Comparison of ENCODE assay signal across 8 cellular contexts in genomic region chr18:80148316-80149199, GRCh38. TPM values are rescaled to one million over a fixed set of nuclear protein-coding genes. Genes with fewer than 3 reads are reported as not detected.
DNase-seq lines count a peak whose midpoint lies in the region; ATAC-seq, FAIRE-seq and TF ChIP-seq lines count a peak whose summit lies in the region.

No MANE protein-coding gene starts in this region.

- CTCF ChIA-PET in GM12878 (lab: Yijun Ruan, JAX), result interaction anchor here (1.8 kb wide), 1 partner anchor 10 kb away, joined by 6 read pairs; no protein-coding TSS in a partner anchor

- SMC1A ChIA-PET in GM12878 (lab: Charles Lee; ENCODE audit: uncharacterized antibody, unreplicated experiment), result interaction anchor here (1.0 kb wide), 1 partner anchor 20 kb away, joined by 3 read pairs; no protein-coding TSS in a partner anchor

- H3K9me3 ChIP-seq in DOHH2 (ENCODE audit: control insufficient read depth, insufficient read depth, low read length), result no peaks in the 10 kb centered on the region
- no peaks in the 10 kb centered on the region for H3K9me3 ChIP-seq in GM12878 (replicated peaks; ENCODE audit: control insufficient read depth, insufficient read depth, low read length)
- no peaks in the 10 kb centered on the region for H3K9me3 ChIP-seq in liver (ENCODE audit: control insufficient read depth in 4 of 4, low read length in 3 of 4)
- no peaks in the 10 kb centered on the region for H3K9me3 ChIP-seq in uterus
- no peaks in the 10 kb centered on the region for H3K9me3 ChIP-seq in BE2C

- TF ChIP-seq CTCF in DOHH2 (IDR thresholded peaks at IDR 0.05; ENCODE audit: low read depth, low read length, poor library complexity, severe bottlenecking), result no peak
- TF ChIP-seq CTCF in GM12878 (IDR thresholded peaks at IDR 0.05 in 2 of 3, conservative IDR thresholded peaks at IDR 0.05 in 1 of 3; ENCODE audit: control insufficient read depth in 2 of 3, extremely low read depth in 1 of 3, insufficient read depth in 1 of 3, low read depth in 3 of 3, low read length in 3 of 3), result no peak
- TF ChIP-seq CTCF in liver (IDR thresholded peaks at IDR 0.05; ENCODE audit: low read depth, low read length, missing input control), result no peak
- TF ChIP-seq CTCF in uterus (IDR thresholded peaks at IDR 0.05), result no peak
- TF ChIP-seq CTCF in BE2C (IDR thresholded peaks at IDR 0.05; ENCODE audit: low read depth, low read length), result no peak

- H3K27ac ChIP-seq in DOHH2 (ENCODE audit: low read depth, low read length), result no peak overlapping the region
- no peak overlapping the region for H3K27ac ChIP-seq in GM12878 (ENCODE audit: control insufficient read depth, insufficient read depth)
- H3K27ac ChIP-seq in liver (ENCODE audit: low read depth in 1 of 2, low read length in 2 of 2), result peak overlapping the region; percentile 26 to 61
- peak overlapping the region; percentile 25 to 54 for H3K27ac ChIP-seq in uterus

- no peaks in the 10 kb centered on the region for H3K36me3 ChIP-seq in DOHH2 (ENCODE audit: control insufficient read depth, low read length)
- no peaks in the 10 kb centered on the region for H3K36me3 ChIP-seq in GM12878 (ENCODE audit: control insufficient read depth in 2 of 2, insufficient read depth in 2 of 2, low read length in 1 of 2)
- H3K36me3 ChIP-seq in liver (ENCODE audit: control insufficient read depth in 4 of 4, insufficient read depth in 3 of 4, low read depth in 1 of 4, low read length in 3 of 4), result no peaks in the 10 kb centered on the region
- no peaks in the 10 kb centered on the region for H3K36me3 ChIP-seq in uterus
- no peaks in the 10 kb centered on the region for H3K36me3 ChIP-seq in BE2C

- no peak for TF ChIP-seq EP300 in GM12878 (IDR thresholded peaks at IDR 0.05; ENCODE audit: borderline replicate concordance in 1 of 2, control insufficient read depth in 1 of 2, low read depth in 2 of 2, low read length in 2 of 2)

- POLR2A ChIA-PET in GM12878 (lab: Charles Lee), result interaction anchor here (1.0 kb wide), 1 partner anchor 185 kb away, joined by 3 read pairs; no protein-coding TSS in a partner anchor

- H2AFZ ChIP-seq in GM12878 (ENCODE audit: control insufficient read depth, low read depth, low read length), result peak overlapping the region; percentile 62; the same call in 1 of the 2 replicates

- no peaks in the 10 kb centered on the region for H3K79me2 ChIP-seq in DOHH2 (ENCODE audit: control insufficient read depth, low read length)
- H3K79me2 ChIP-seq in GM12878 (ENCODE audit: control insufficient read depth, insufficient read depth, low read length), result no peaks in the 10 kb centered on the region; the same call in 1 of the 2 replicates

- H4K20me1 ChIP-seq in DOHH2 (ENCODE audit: control insufficient read depth, insufficient read depth, low read depth, low read length) (no peaks in the 10 kb centered on the region), GM12878 (ENCODE audit: control insufficient read depth, insufficient read depth) (no peaks in the 10 kb centered on the region)

- BruUV-seq in GM12878 (replicated peaks; lab: Mats Ljungman, UMichigan), result no TSS peak

- in situ Hi-C loops in GM12878 (cut with MboI), result no loop called here

- FAIRE-seq in GM12878 (lab: Jason Lieb, UNC), result no peak

- H3K4me3 ChIP-seq in DOHH2 (ENCODE audit: low read length), result peak overlapping the region; percentile 73
- peak overlapping the region; percentile 72 for H3K4me3 ChIP-seq in GM12878
- peak overlapping the region; percentile 50 to 66 (median 61) for H3K4me3 ChIP-seq in liver (ENCODE audit: low read depth in 1 of 3, low read length in 3 of 3)
- peak overlapping the region; percentile 36 to 61 for H3K4me3 ChIP-seq in uterus
- no peak overlapping the region for H3K4me3 ChIP-seq in BE2C (ENCODE audit: low read depth, low read length)

- no peaks in the 10 kb centered on the region for H3F3A ChIP-seq in DOHH2 (ENCODE audit: control insufficient read depth, insufficient read depth)

- H3K4me2 ChIP-seq in DOHH2 (ENCODE audit: low read length), result peak overlapping the region; percentile 62
- peak overlapping the region; percentile 32 for H3K4me2 ChIP-seq in GM12878 (ENCODE audit: control insufficient read depth, insufficient read depth)

- TF ChIP-seq POLR2A in GM12878 (IDR thresholded peaks at IDR 0.05; ENCODE audit: low read depth, low read length) (no peak), uterus (IDR thresholded peaks at IDR 0.05) (no peak)

- no peak for DNase-seq in GM12878 (ENCODE audit: low read depth, low spot score)
- DNase-seq in uterus, result no peak
- no peak for DNase-seq in activated CD4-positive, CD25-positive, alpha-beta regulatory T cell (lab: John Stamatoyannopoulos, UW)
- no peak for DNase-seq in BE2C
- no peak for DNase-seq in NCI-H748 treated with DMSO at 0.1 percent for 48 hours (lab: John Stamatoyannopoulos, UW)

- TF ChIP-seq RAD21 in GM12878 (IDR thresholded peaks at IDR 0.05; ENCODE audit: insufficient read depth, low read depth, low read length) (no peak), liver (IDR thresholded peaks at IDR 0.05) (no peak)

- H3K9ac ChIP-seq in GM12878 (ENCODE audit: control insufficient read depth, insufficient read depth, low read length) (peak overlapping the region; percentile 0; the same call in 1 of the 2 replicates), liver (ENCODE audit: low read depth in 1 of 2, low read length in 2 of 2) (peak overlapping the region in 1 of 2 donors; percentile 30)

- H3K9me2 ChIP-seq in DOHH2 (replicated peaks; ENCODE audit: control insufficient read depth, low read length), result no peaks in the 10 kb centered on the region

- H3K27me3 ChIP-seq in DOHH2 (ENCODE audit: control insufficient read depth, low read length) (no peaks in the 10 kb centered on the region), GM12878 (replicated peaks in 1 of 2; ENCODE audit: control insufficient read depth in 2 of 2, insufficient read depth in 2 of 2, low read length in 1 of 2) (no peaks in the 10 kb centered on the region), liver (ENCODE audit: control insufficient read depth in 4 of 4, insufficient read depth in 4 of 4, low read length in 3 of 4) (no peaks in the 10 kb centered on the region), uterus (no peaks in the 10 kb centered on the region), BE2C (no peaks in the 10 kb centered on the region)

- H3K4me1 ChIP-seq in DOHH2 (ENCODE audit: control insufficient read depth, low read length), result peaks cover 27% of the 10 kb centered on the region
- peaks cover 5% of the 10 kb centered on the region for H3K4me1 ChIP-seq in GM12878 (ENCODE audit: control insufficient read depth, insufficient read depth, low read length)
- peaks cover 0 to 27% (median 18%) of the 10 kb centered on the region in 4 donors for H3K4me1 ChIP-seq in liver (ENCODE audit: control insufficient read depth in 4 of 4, insufficient read depth in 4 of 4, low read length in 3 of 4)
- H3K4me1 ChIP-seq in uterus, result no peaks in the 10 kb centered on the region
- H3K4me1 ChIP-seq in BE2C, result no peaks in the 10 kb centered on the region

- RAD21 ChIA-PET in GM12878 (lab: Charles Lee; ENCODE audit: unreplicated experiment), result interaction anchor here (0.9 to 1.5 kb wide), 2 partner anchors 114 to 185 kb away, joined by 3 to 4 read pairs; no protein-coding TSS in a partner anchor

- intact Hi-C loops in GM12878 (cut with micrococcal nuclease; ENCODE audit: unreplicated experiment) (loop anchor here (5.0 to 10.0 kb wide), 2 partner anchors 116 to 464 kb away; partner anchors contain the start of gene RBFA), uterus (cut with DNase I; ENCODE audit: low total_unique reads) (no loop called here)

- 59% methylated on average over 34 of the region's 34 CpGs for WGBS in GM12878 (ENCODE audit: insufficient coverage, insufficient replicate concordance, low lambda C conversion rate, missing lambda C conversion rate)
- 56% methylated on average over 34 of the region's 34 CpGs for WGBS in liver

- peak; percentile 1 for ATAC-seq in HG03354 (IDR thresholded peaks at IDR 0.05; ENCODE audit: poor library complexity, severe bottlenecking, unreplicated experiment)
- ATAC-seq in GM12878, result no peak

TF ChIP-seq in GM12878, 131 proteins besides CTCF, POLR2A, EP300 and RAD21:
- TF ChIP-seq SPI1 (IDR thresholded peaks at IDR 0.05; ENCODE audit: borderline replicate concordance, insufficient read depth, low read depth, low read length) (peak; percentile 65), RUNX3 (IDR thresholded peaks at IDR 0.05; ENCODE audit: low read length) (0 out of 2 replicates have a peak, but pooled peaks have one; percentile 1), IKZF2 (IDR thresholded peaks at IDR 0.05) (peak in 1 of 2 experiments; percentile 8; a peak in 1 of 4 replicates), BHLHE40 (IDR thresholded peaks at IDR 0.05; ENCODE audit: borderline replicate concordance in 1 of 2, low read depth in 2 of 2, low read length in 1 of 2) (no peak)

TF ChIP-seq in liver, 16 proteins besides CTCF, POLR2A, EP300 and RAD21 (continues in another document):
- TF ChIP-seq SP1 (IDR thresholded peaks at IDR 0.05), result no peak

RNA-seq across cellular contexts. Expression of gene ADNP2, which starts 39.5 kb away (rescaled TPM):
- total RNA-seq in GM12878 (2013; cell fraction: nucleolus; rRNA removed), result 18.5 and 22.4 TPM in 2 replicates
- total RNA-seq in GM12878 (2014; rRNA removed) (18.0 and 18.6 TPM in 2 replicates), GM12878 (2014; rRNA removed; fragmentation: Illumina TruSeq; extraction: Trizol) (16.2 and 17.8 TPM in 2 replicates), GM12878 (2021) (25.1 and 26.7 TPM in 2 replicates), liver (1 to 10 TPM; 9.2 to 9.9 TPM), uterus (10 to 100 TPM in 2 of 4 donors, 1 to 10 TPM in 2; 6.2 to 24.0 (median 14.7) TPM)
- polyA plus RNA-seq in GM12878 (2011; ENCODE audit: low read depth), result 10.7 TPM
- polyA plus RNA-seq in GM12878 (2011; rRNA removed) (9.9 and 14.1 TPM in 2 replicates), GM12878 (2014; fragmentation: Illumina TruSeq; extraction: Trizol) (18.2 and 20.0 TPM in 2 replicates), GM12878 (2014; fragmentation: Nextera tagmentation; extraction: Ambion mirVana) (10 to 100 TPM in 1 of 2 experiments, 1 to 10 TPM in 1; 6.9 to 13.1 TPM), GM12878 (2014; rRNA removed) (12.8 and 13.0 TPM in 2 replicates), GM12878 (2016; fragmentation: Nextera tagmentation; extraction: Ambion mirVana) (1 to 10 TPM; 3.7 to 9.3 TPM), liver (1 to 10 TPM; 2.7 to 3.5 TPM)
- polyA plus RNA-seq in GM12878 (2011; cell fraction: cytosol; rRNA removed), result 9.0 and 10.5 TPM in 2 replicates
- 7.1 and 9.9 TPM in 2 replicates for polyA plus RNA-seq in GM12878 (2011; cell fraction: nucleus; rRNA removed)
- polyA plus RNA-seq in GM12878 (2012), result 8.5 and 12.8 TPM in 2 replicates
- 18.7 and 22.1 TPM in 2 replicates for polyA minus RNA-seq in GM12878 (2011; rRNA and poly(A)+ RNA removed)
- 7.6 and 9.5 TPM in 2 replicates for polyA minus RNA-seq in GM12878 (2011; cell fraction: cytosol; rRNA and poly(A)+ RNA removed)
- polyA minus RNA-seq in GM12878 (2011; cell fraction: nucleus; rRNA and poly(A)+ RNA removed), result 5.7 and 9.7 TPM in 2 replicates
- polyA plus RNA-seq in BE2C (2012; ENCODE audit: insufficient read depth, insufficient read length, low read depth), result 14.0 TPM

Comparison
In these comparisons a context has a peak if more than half of its experiments do, and no peak if none do; other contexts are left out.
1. H3K27ac ChIP-seq: peak in liver (2 of 2) and uterus (2 of 2); none in DOHH2 (single experiment) and GM12878 (single experiment).